In genomic region chr14:63840981-63841380, GRCh38 we compare ENCODE assay signal across 8 cellular contexts. TPM values are rescaled to one million over a fixed set of nuclear protein-coding genes. Genes with fewer than 3 reads are reported as not detected.
DNase-seq lines count a peak whose midpoint lies in the region; ATAC-seq and TF ChIP-seq lines count a peak whose summit lies in the region.

No MANE protein-coding gene starts in this region.

- no peak overlapping the region for H2AFZ ChIP-seq in Loucy (ENCODE audit: low read length)

- H3K79me2 ChIP-seq in Loucy (ENCODE audit: insufficient read depth, low read length), result no peaks in the 10 kb centered on the region

- TF ChIP-seq CTCF in Loucy (conservative IDR thresholded peaks at IDR 0.05; ENCODE audit: low read length), result peak; percentile 65
- peak; percentile 59 for TF ChIP-seq CTCF in foreskin keratinocyte (conservative IDR thresholded peaks at IDR 0.05)

- H3K9ac ChIP-seq in Loucy (ENCODE audit: low read depth, low read length, poor library complexity, severe bottlenecking), result no peak overlapping the region

- H3K27me3 ChIP-seq in Loucy (ENCODE audit: insufficient read depth, low read length, poor library complexity, severe bottlenecking) (no peaks in the 10 kb centered on the region), foreskin keratinocyte (no peaks in the 10 kb centered on the region)

- no peak overlapping the region for H3K4me2 ChIP-seq in Loucy (ENCODE audit: low read depth, low read length, poor library complexity, severe bottlenecking)

- no peaks in the 10 kb centered on the region; the same call in 1 of the 2 replicates for H3F3A ChIP-seq in Loucy (ENCODE audit: low read depth)

- H3K4me3 ChIP-seq in Loucy (ENCODE audit: low read length, poor library complexity, severe bottlenecking), result no peak overlapping the region

- H4K20me1 ChIP-seq in Loucy (ENCODE audit: insufficient read depth, low read length, poor library complexity, severe bottlenecking), result no peaks in the 10 kb centered on the region

- H3K4me1 ChIP-seq in Loucy (ENCODE audit: insufficient read depth, low read length, poor library complexity, severe bottlenecking), result no peaks in the 10 kb centered on the region
- no peaks in the 10 kb centered on the region for H3K4me1 ChIP-seq in foreskin keratinocyte

- H3K27ac ChIP-seq in foreskin keratinocyte, result no peak overlapping the region

- peak; percentile 24 to 60 for DNase-seq in activated CD8-positive, alpha-beta memory T cell treated with anti-CD3 and anti-CD28 coated beads for 1 hour (ENCODE audit: extremely low read depth in 1 of 2, low read depth in 1 of 2)
- DNase-seq in foreskin keratinocyte (no peak), mesenteric fat pad (ENCODE audit: low spot score) (no peak), HuH-7 (ENCODE audit: low spot score) (no peak)
- DNase-seq in stimulated activated CD8-positive, alpha-beta memory T cell treated with anti-CD3 and anti-CD28 coated beads, Interleukin-4, amount 100 ng/mL, for 1 hour (ENCODE audit: low read depth in 2 of 2, low spot score in 1 of 2), result peak; percentile 34 to 54

- no peaks in the 10 kb centered on the region for H3K36me3 ChIP-seq in Loucy (ENCODE audit: insufficient read depth, low read length)

- peak; percentile 41 for ATAC-seq in foreskin keratinocyte
- ATAC-seq in GM18861 (IDR thresholded peaks at IDR 0.05; ENCODE audit: unreplicated experiment), result no peak
- no peak for ATAC-seq in HG03159 (IDR thresholded peaks at IDR 0.05; ENCODE audit: unreplicated experiment)

- H3K9me2 ChIP-seq in Loucy (replicated peaks; ENCODE audit: low read depth, low read length), result no peaks in the 10 kb centered on the region

- no peaks in the 10 kb centered on the region for H3K9me3 ChIP-seq in Loucy (ENCODE audit: insufficient read depth, low read depth, low read length)

RNA-seq across cellular contexts. Expression of gene SYNE2, which starts 11.8 kb away (rescaled TPM):
- total RNA-seq in foreskin keratinocyte (20.8 and 22.5 TPM in 2 replicates), mesenteric fat pad (267 TPM)
- 5.2 and 6.9 TPM in 2 replicates for polyA plus RNA-seq in foreskin keratinocyte

Comparison
In these comparisons a context has a peak if more than half of its experiments do, and no peak if none do; other contexts are left out.
1. DNase-seq: peak in activated CD8-positive, alpha-beta memory T cell treated with anti-CD3 and anti-CD28 coated beads for 1 hour (2 of 2) and stimulated activated CD8-positive, alpha-beta memory T cell treated with anti-CD3 and anti-CD28 coated beads, Interleukin-4, amount 100 ng/mL, for 1 hour (2 of 2); none in foreskin keratinocyte (0 of 2), mesenteric fat pad (single experiment) and HuH-7 (single experiment).
2. RNA of gene SYNE2, which starts 11.8 kb away (total RNA-seq): 267 TPM in mesenteric fat pad (single experiment); 20.8 to 22.5 TPM in foreskin keratinocyte; every median in the first group is over 10 times any median in the second.